In genomic region chr5:90408571-90409317, GRCh38 we compare ENCODE assay signal across 8 cellular contexts. TPM values are rescaled to one million over a fixed set of nuclear protein-coding genes. Genes with fewer than 3 reads are reported as not detected.
A peak's percentile ranks its signal among the peaks of the same experiment; 100 is the strongest.
DNase-seq lines count a peak whose midpoint lies in the region; ATAC-seq, FAIRE-seq and TF ChIP-seq lines count a peak whose summit lies in the region.

No MANE protein-coding gene starts in this region.

- no peak for TF ChIP-seq CTCF in left ventricle myocardium inferior (IDR thresholded peaks at IDR 0.05; ENCODE audit: borderline replicate concordance)
- no peak for TF ChIP-seq CTCF in HL-60 (IDR thresholded peaks at IDR 0.05; ENCODE audit: insufficient read depth, low read length)
- no peak for TF ChIP-seq CTCF in K562 (IDR thresholded peaks at IDR 0.05 in 2 of 3, conservative IDR thresholded peaks at IDR 0.05 in 1 of 3; ENCODE audit: insufficient read depth in 2 of 3, low read depth in 1 of 3, low read length in 3 of 3)
- TF ChIP-seq CTCF in mucosa of descending colon (IDR thresholded peaks at IDR 0.05) = no peak

- no peaks in the 10 kb centered on the region for H3K9me1 ChIP-seq in K562 (ENCODE audit: control insufficient read depth, insufficient read depth, low read length)

- DNase-seq in left ventricle myocardium inferior (no peak), left ventricle myocardium superior (no peak), HL-60 (ENCODE audit: low read depth in 1 of 2, low spot score in 1 of 2) (peak in 1 of 2 experiments; percentile 1), K562 (ENCODE audit: extremely low read depth in 1 of 4, low spot score in 3 of 4) (peak; percentile 25 to 46 (median 40)), mucosa of descending colon (peak in 1 of 3 donors; percentile 20), retina (no peak), A172 (ENCODE audit: low spot score) (no peak), NCI-H1436 treated with DMSO at 0.1 percent for 48 hours (lab: John Stamatoyannopoulos, UW) (no peak)

- no peak for TF ChIP-seq EP300 in K562 (IDR thresholded peaks at IDR 0.05; ENCODE audit: low read length)

- in situ Hi-C loops in K562 (cut with MboI) = no loop called here

- H3K36me3 ChIP-seq in left ventricle myocardium inferior (peaks cover 21% of the 10 kb centered on the region), K562 (ENCODE audit: control insufficient read depth, insufficient read depth, low read length) (peaks cover 34% of the 10 kb centered on the region), mucosa of descending colon (ENCODE audit: low read depth) (no peaks in the 10 kb centered on the region)

- TSS peak; percentile 69 for BruUV-seq in K562 (replicated peaks; lab: Mats Ljungman, UMichigan)

- peak overlapping the region; percentile 99 for H3K27ac ChIP-seq in left ventricle myocardium inferior (replicated peaks)
- peak overlapping the region; percentile 98 for H3K27ac ChIP-seq in HL-60 (replicated peaks)
- H3K27ac ChIP-seq in K562 (ENCODE audit: extremely low read depth, low read depth, low read length) = peak overlapping the region; percentile 99

- H4K20me1 ChIP-seq in K562 (replicated peaks; ENCODE audit: control insufficient read depth, insufficient read depth, low read length) = no peaks in the 10 kb centered on the region; the same call in 1 of the 2 replicates

- CTCF ChIA-PET in K562 (lab: Yijun Ruan, JAX; ENCODE audit: low intra/inter-chr PET ratio) = no interaction called here

- 1% methylated on average over 14 of the region's 14 CpGs for WGBS in K562 (ENCODE audit: insufficient coverage, low coverage, missing lambda C conversion rate)

- H3K4me3 ChIP-seq in left ventricle myocardium inferior (peak overlapping the region; percentile 87), HL-60 (replicated peaks; ENCODE audit: insufficient read depth, low read length) (peak overlapping the region; percentile 65), K562 (peak overlapping the region; percentile 83), mucosa of descending colon (peak overlapping the region; percentile 73)

- TF ChIP-seq POLR2A in K562 (conservative IDR thresholded peaks at IDR 0.05) = peak; percentile 93

- H3K79me2 ChIP-seq in K562 (ENCODE audit: control insufficient read depth, insufficient read depth, low read length) = peaks cover 70% of the 10 kb centered on the region

- POLR2A ChIA-PET in K562 (lab: Yijun Ruan, JAX) = interaction anchor here (1.4 kb wide), 1 partner anchor 58 kb away, joined by 7 read pairs; no protein-coding TSS in a partner anchor

- H3K4me1 ChIP-seq in left ventricle myocardium inferior = peaks cover 49% of the 10 kb centered on the region
- H3K4me1 ChIP-seq in K562 (replicated peaks in 1 of 2; ENCODE audit: control insufficient read depth in 2 of 2, insufficient read depth in 2 of 2, low read length in 2 of 2) = no peaks in the 10 kb centered on the region; a peak in 1 of 5 replicates
- peaks cover 5% of the 10 kb centered on the region for H3K4me1 ChIP-seq in mucosa of descending colon (ENCODE audit: low read depth)

- H3K9me3 ChIP-seq in left ventricle myocardium inferior (replicated peaks) (no peaks in the 10 kb centered on the region), K562 (replicated peaks; ENCODE audit: control insufficient read depth, insufficient read depth, low read depth, low read length) (no peaks in the 10 kb centered on the region), mucosa of descending colon (no peaks in the 10 kb centered on the region)

- H3K27me3 ChIP-seq in left ventricle myocardium inferior (ENCODE audit: low read depth) = no peaks in the 10 kb centered on the region
- H3K27me3 ChIP-seq in HL-60 (ENCODE audit: insufficient read depth, poor library complexity, severe bottlenecking) = no peaks in the 10 kb centered on the region
- no peaks in the 10 kb centered on the region for H3K27me3 ChIP-seq in K562 (ENCODE audit: control insufficient read depth in 2 of 2, insufficient read depth in 2 of 2, low read length in 2 of 2)

- ATAC-seq in left ventricle myocardium superior = no peak
- peak; percentile 56 for ATAC-seq in K562
- ATAC-seq in mucosa of descending colon = no peak

- H2AFZ ChIP-seq in K562 (ENCODE audit: low read depth, low read length) = peak overlapping the region; percentile 98

- no peak for FAIRE-seq in K562 (lab: Jason Lieb, UNC)

- intact Hi-C loops in left ventricle myocardium inferior (cut with micrococcal nuclease) (no loop called here), left ventricle myocardium superior (cut with micrococcal nuclease) (no loop called here), K562 (cut with micrococcal nuclease) (loop anchor here (2.0 to 5.0 kb wide), 3 partner anchors 234 to 1526 kb away; partner anchors contain the start of gene MEF2C), mucosa of descending colon (cut with DNase I, micrococcal nuclease) (no loop called here)

- peak overlapping the region; percentile 97 to 99 for H3K9ac ChIP-seq in K562 (ENCODE audit: insufficient read depth in 1 of 2, low read depth in 2 of 2, low read length in 2 of 2)

- TF ChIP-seq RAD21 in K562 (CRISPR knock-in tag; conservative IDR thresholded peaks at IDR 0.05 in 1 of 2, IDR thresholded peaks at IDR 0.05 in 1 of 2) = no peak

- H3K4me2 ChIP-seq in K562 (ENCODE audit: insufficient read depth, low read length) = peak overlapping the region; percentile 99

TF ChIP-seq in K562, 482 proteins besides CTCF, POLR2A, EP300 and RAD21 (continues in another document):
- TF ChIP-seq TAF7 (tag; IDR thresholded peaks at IDR 0.05) = peak; percentile 45; the same call in 1 of the 2 replicates
- no peak for TF ChIP-seq POU5F1 (IDR thresholded peaks at IDR 0.05; ENCODE audit: borderline replicate concordance, low read depth, low read length, partially characterized antibody)
- TF ChIP-seq GABPA (tag; conservative IDR thresholded peaks at IDR 0.05; ENCODE audit: low read depth) = no peak
- 0 out of 2 replicates have a peak, but pooled peaks have one; percentile 51 for TF ChIP-seq DPF2 (IDR thresholded peaks at IDR 0.05)
- TF ChIP-seq CBFA2T2 (conservative IDR thresholded peaks at IDR 0.05) = no peak
- no peak for TF ChIP-seq POLR2AphosphoS2 (IDR thresholded peaks at IDR 0.05; ENCODE audit: low read length)
- TF ChIP-seq, protein P1, sequence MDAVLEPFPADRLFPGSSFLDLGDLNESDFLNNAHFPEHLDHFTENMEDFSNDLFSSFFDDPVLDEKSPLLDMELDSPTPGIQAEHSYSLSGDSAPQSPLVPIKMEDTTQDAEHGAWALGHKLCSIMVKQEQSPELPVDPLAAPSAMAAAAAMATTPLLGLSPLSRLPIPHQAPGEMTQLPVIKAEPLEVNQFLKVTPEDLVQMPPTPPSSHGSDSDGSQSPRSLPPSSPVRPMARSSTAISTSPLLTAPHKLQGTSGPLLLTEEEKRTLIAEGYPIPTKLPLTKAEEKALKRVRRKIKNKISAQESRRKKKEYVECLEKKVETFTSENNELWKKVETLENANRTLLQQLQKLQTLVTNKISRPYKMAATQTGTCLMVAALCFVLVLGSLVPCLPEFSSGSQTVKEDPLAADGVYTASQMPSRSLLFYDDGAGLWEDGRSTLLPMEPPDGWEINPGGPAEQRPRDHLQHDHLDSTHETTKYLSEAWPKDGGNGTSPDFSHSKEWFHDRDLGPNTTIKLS (IDR thresholded peaks at IDR 0.05; ENCODE audit: borderline replicate concordance, low read depth) = no peak
- no peak for TF ChIP-seq HMG20A (CRISPR knock-in tag; conservative IDR thresholded peaks at IDR 0.05)

RNA-seq across cellular contexts. Expression of gene CETN3, which starts 0.8 kb away (rescaled TPM):
- 27.8 TPM for total RNA-seq in left ventricle myocardium inferior
- 26.9 TPM for total RNA-seq in left ventricle myocardium superior
- 6.3 and 30.9 TPM in 2 replicates for total RNA-seq in K562 (2011; cell fraction: chromatin; rRNA removed; ENCODE audit: low replicate concordance)
- total RNA-seq in K562 (2011; cell fraction: nucleolus; rRNA removed) = 2.3 and 5.0 TPM in 2 replicates
- total RNA-seq in K562 (2011; cell fraction: nucleoplasm; rRNA removed) = 11.4 and 21.7 TPM in 2 replicates
- 41.6 and 57.3 TPM in 2 replicates for total RNA-seq in K562 (2014; rRNA removed)
- 99.4 and 121 TPM in 2 replicates for total RNA-seq in K562 (2014; rRNA removed; fragmentation: Illumina TruSeq; extraction: Trizol)
- total RNA-seq in K562 (2015; rRNA removed; fragmentation: Illumina TruSeq; extraction: Trizol) = 74.5 and 82.4 TPM in 2 replicates
- 42.8 and 43.3 TPM in 2 replicates for total RNA-seq in K562 (2021)
- 38.4 and 63.2 TPM in 2 replicates for polyA plus RNA-seq in K562 (2011; rRNA removed)
- 1.1 and 6.2 TPM in 2 replicates for polyA plus RNA-seq in K562 (2011; cell fraction: cytosol; rRNA removed)
- polyA plus RNA-seq in K562 (2011; cell fraction: nucleus; rRNA removed) = 6.0 and 10.5 TPM in 2 replicates
- polyA plus RNA-seq in K562 (2012) = 46.4 and 76.7 TPM in 2 replicates
- polyA plus RNA-seq in K562 (2014; fragmentation: Illumina TruSeq; extraction: Trizol) = 77.6 and 87.4 TPM in 2 replicates
- 10 to 100 TPM; 80.5 to 91.3 TPM for polyA plus RNA-seq in K562 (2014; fragmentation: Nextera tagmentation; extraction: Ambion mirVana)
- 109 and 113 TPM in 2 replicates for polyA plus RNA-seq in K562 (2014; rRNA removed)
- 11.1 and 15.7 TPM in 2 replicates for polyA minus RNA-seq in K562 (2011; rRNA and poly(A)+ RNA removed)
- 5.7 and 9.1 TPM in 2 replicates for polyA minus RNA-seq in K562 (2011; cell fraction: cytosol; rRNA and poly(A)+ RNA removed)
- polyA minus RNA-seq in K562 (2011; cell fraction: nucleus; rRNA and poly(A)+ RNA removed) = 11.0 and 27.2 TPM in 2 replicates
- 10 to 100 TPM; 15.0 to 18.7 (median 17.8) TPM for total RNA-seq in mucosa of descending colon
- 54.1 and 106 TPM in 2 replicates for total RNA-seq in A172 (2014; rRNA removed; shearing (Covaris generic))

Comparison
In these comparisons a context has a peak if more than half of its experiments do, and no peak if none do; other contexts are left out.
1. DNase-seq: peak in K562 (4 of 4); none in left ventricle myocardium inferior (single experiment), left ventricle myocardium superior (single experiment), retina (single experiment), A172 (single experiment) and NCI-H1436 treated with DMSO at 0.1 percent for 48 hours (single experiment).
2. Peak in every context shown above with its lines, with median percentiles within 50 percentile points of each other: H3K27ac ChIP-seq and H3K4me3 ChIP-seq.